ENCODE assay signal across 1 cellular context in genomic region chr7:74466196-74466813, GRCh38.
TF ChIP-seq lines count a peak whose summit lies in the region.

No MANE protein-coding gene starts in this region.

TF ChIP-seq in WTC11, 78 proteins besides CTCF, POLR2A, EP300 and RAD21 (continued from another document):
- TF ChIP-seq ARID4B (CRISPR knock-in tag; IDR thresholded peaks at IDR 0.05; ENCODE audit: borderline replicate concordance) = no peak
- no peak for TF ChIP-seq ZNF281 (CRISPR knock-in tag; IDR thresholded peaks at IDR 0.05)
- TF ChIP-seq IRF2 (CRISPR knock-in tag; IDR thresholded peaks at IDR 0.05; ENCODE audit: borderline replicate concordance, low read depth) = no peak
- no peak for TF ChIP-seq MXD4 (CRISPR knock-in tag; IDR thresholded peaks at IDR 0.05; ENCODE audit: borderline replicate concordance)
- TF ChIP-seq E2F4 (CRISPR knock-in tag; IDR thresholded peaks at IDR 0.05; ENCODE audit: borderline replicate concordance, low read depth) = no peak
- no peak for TF ChIP-seq USF2 (CRISPR knock-in tag; IDR thresholded peaks at IDR 0.05)
- no peak for TF ChIP-seq ZNF121 (CRISPR knock-in tag; IDR thresholded peaks at IDR 0.05)
- no peak for TF ChIP-seq MLX (CRISPR knock-in tag; IDR thresholded peaks at IDR 0.05)
- no peak for TF ChIP-seq EMX1 (CRISPR knock-in tag; IDR thresholded peaks at IDR 0.05)
TF ChIP-seq in WTC11: peak in this region for 0.
